Comparison of ENCODE assay signal across 12 cellular contexts in genomic region chr13:112687836-112688559, GRCh38. TPM values are rescaled to one million over a fixed set of nuclear protein-coding genes. Genes with fewer than 3 reads are reported as not detected.
A peak's percentile ranks its signal among the peaks of the same experiment; 100 is the strongest.
DNase-seq lines count a peak whose midpoint lies in the region; ATAC-seq and TF ChIP-seq lines count a peak whose summit lies in the region.
"Had no signal": no experiment of that assay in that cellular context is flagged by ENCODE, and none has a peak within 500 bp of the region (broad histone marks: within the 10 kb centered on the region; RNA-seq: fewer than 3 reads in every experiment).

No MANE protein-coding gene starts in this region.

- H3K27ac Mint-ChIP-seq in WTC11: peak overlapping the region; percentile 76
- peak overlapping the region; percentile 86 for H3K27ac Mint-ChIP-seq in stimulated activated memory B cell treated with anti-CD40 and anti-IgM and Interleukin-4, amounts not matched to agents 10 μg/mL and 1 μg/mL and 100 μg/mL, for 72 hours

- peaks cover 33% of the 10 kb centered on the region for H3K4me1 Mint-ChIP-seq in activated T-cell treated with anti-CD3 and anti-CD28 coated beads, Interleukin-2, amount 50 U/mL, for 4 hours (ENCODE audit: low read depth)
- peaks cover 36% of the 10 kb centered on the region for H3K4me1 Mint-ChIP-seq in WTC11
- peaks cover 34% of the 10 kb centered on the region for H3K4me1 Mint-ChIP-seq in stimulated activated memory B cell treated with anti-CD40 and anti-IgM and Interleukin-4, amounts not matched to agents 10 μg/mL and 1 μg/mL and 100 μg/mL, for 72 hours

- TF ChIP-seq CTCF in WTC11 (IDR thresholded peaks at IDR 0.05): no peak

- H3K27ac ChIP-seq in layer of hippocampus (ENCODE audit: low read depth, low read length): peak overlapping the region; percentile 4

- ATAC-seq in activated T-cell treated with anti-CD3 and anti-CD28 coated beads, Interleukin-2, amount 50 U/mL, for 4 hours: no peak
- no peak for ATAC-seq in WTC11
- ATAC-seq in stimulated activated memory B cell treated with anti-CD40 and anti-IgM and Interleukin-4, amounts not matched to agents 10 μg/mL and 1 μg/mL and 100 μg/mL, for 72 hours: no peak
- ATAC-seq in GM21619 (IDR thresholded peaks at IDR 0.05; ENCODE audit: unreplicated experiment): no peak

- no peaks in the 10 kb centered on the region for H3K9me3 Mint-ChIP-seq in activated T-cell treated with anti-CD3 and anti-CD28 coated beads, Interleukin-2, amount 50 U/mL, for 4 hours
- H3K9me3 Mint-ChIP-seq in WTC11: no peaks in the 10 kb centered on the region
- H3K9me3 Mint-ChIP-seq in stimulated activated memory B cell treated with anti-CD40 and anti-IgM and Interleukin-4, amounts not matched to agents 10 μg/mL and 1 μg/mL and 100 μg/mL, for 72 hours: no peaks in the 10 kb centered on the region

- CTCF ChIA-PET in WTC11 (lab: Charles Lee): interaction anchor here (1.6 kb wide), 1 partner anchor 24 kb away, joined by 3 read pairs; no protein-coding TSS in a partner anchor

- H3K27me3 ChIP-seq in layer of hippocampus (ENCODE audit: control insufficient read depth, insufficient read depth, low read length): no peaks in the 10 kb centered on the region

- POLR2A ChIA-PET in WTC11 (lab: Charles Lee): no interaction called here

- peak overlapping the region; percentile 85 for H3K4me3 Mint-ChIP-seq in activated T-cell treated with anti-CD3 and anti-CD28 coated beads, Interleukin-2, amount 50 U/mL, for 4 hours
- H3K4me3 Mint-ChIP-seq in WTC11: peak overlapping the region; percentile 73; the same call in 1 of the 2 replicates
- H3K4me3 Mint-ChIP-seq in stimulated activated memory B cell treated with anti-CD40 and anti-IgM and Interleukin-4, amounts not matched to agents 10 μg/mL and 1 μg/mL and 100 μg/mL, for 72 hours: peak overlapping the region; percentile 82

- H3K27me3 Mint-ChIP-seq in activated T-cell treated with anti-CD3 and anti-CD28 coated beads, Interleukin-2, amount 50 U/mL, for 4 hours (ENCODE audit: low read depth): no peaks in the 10 kb centered on the region
- no peaks in the 10 kb centered on the region; the same call in none of the 2 replicates for H3K27me3 Mint-ChIP-seq in WTC11 (ENCODE audit: low read depth)
- H3K27me3 Mint-ChIP-seq in stimulated activated memory B cell treated with anti-CD40 and anti-IgM and Interleukin-4, amounts not matched to agents 10 μg/mL and 1 μg/mL and 100 μg/mL, for 72 hours: no peaks in the 10 kb centered on the region

- no peak for DNase-seq in activated T-cell treated with anti-CD3 and anti-CD28 coated beads, Interleukin-2, amount 50 U/mL, for 4 hours
- DNase-seq in activated T-cell treated with anti-CD3 and anti-CD28 coated beads, Interleukin-2, amount 50 U/mL, for 1 hour: no peak
- no peak for DNase-seq in WTC11 (ENCODE audit: low spot score)
- DNase-seq in RKO (ENCODE audit: low spot score): no peak
- DNase-seq in NCI-H748 treated with DMSO at 0.1 percent for 48 hours (lab: John Stamatoyannopoulos, UW): no peak
- DNase-seq: effector CD8-positive, alpha-beta T cell; NCI-H1048; NCI-H524 treated with DMSO at 0.1 percent for 48 hours; retina had no signal

- H3K36me3 Mint-ChIP-seq in activated T-cell treated with anti-CD3 and anti-CD28 coated beads, Interleukin-2, amount 50 U/mL, for 4 hours (ENCODE audit: insufficient read depth): no peaks in the 10 kb centered on the region
- H3K36me3 Mint-ChIP-seq in WTC11: no peaks in the 10 kb centered on the region
- H3K36me3 Mint-ChIP-seq in stimulated activated memory B cell treated with anti-CD40 and anti-IgM and Interleukin-4, amounts not matched to agents 10 μg/mL and 1 μg/mL and 100 μg/mL, for 72 hours: no peaks in the 10 kb centered on the region

TF ChIP-seq in WTC11, 78 proteins besides CTCF, POLR2A, EP300 and RAD21 (continues in another document):
- TF ChIP-seq AR (CRISPR knock-in tag; IDR thresholded peaks at IDR 0.05) (no peak), FOXJ3 (CRISPR knock-in tag; IDR thresholded peaks at IDR 0.05; ENCODE audit: borderline replicate concordance) (no peak), OVOL2 (CRISPR knock-in tag; IDR thresholded peaks at IDR 0.05; ENCODE audit: borderline replicate concordance) (no peak), ATF6 (CRISPR knock-in tag; IDR thresholded peaks at IDR 0.05) (no peak), TCF7 (CRISPR knock-in tag; IDR thresholded peaks at IDR 0.05; ENCODE audit: low read depth) (no peak), PRRX2 (CRISPR knock-in tag; IDR thresholded peaks at IDR 0.05) (no peak), ZNF281 (CRISPR knock-in tag; IDR thresholded peaks at IDR 0.05) (no peak), NFATC4 (CRISPR knock-in tag; IDR thresholded peaks at IDR 0.05) (no peak), FOXK1 (CRISPR knock-in tag; IDR thresholded peaks at IDR 0.05) (no peak), ZBTB21 (CRISPR knock-in tag; IDR thresholded peaks at IDR 0.05; ENCODE audit: borderline replicate concordance) (no peak), PREB (CRISPR knock-in tag; IDR thresholded peaks at IDR 0.05; ENCODE audit: borderline replicate concordance) (no peak)

RNA-seq across cellular contexts. Expression of gene ATP11A, which starts 1.8 kb away (rescaled TPM):
- 10 to 100 TPM; 34.7 to 40.8 (median 35.6) TPM for total RNA-seq in activated T-cell treated with anti-CD3 and anti-CD28 coated beads, Interleukin-2, amount 50 U/mL, for 4 hours
- total RNA-seq in WTC11 (2021): 100 to 133 TPM (median 126 TPM) in 3 replicates
